9 cellular contexts compared by ENCODE assay signal in the genomic region with DNA sequence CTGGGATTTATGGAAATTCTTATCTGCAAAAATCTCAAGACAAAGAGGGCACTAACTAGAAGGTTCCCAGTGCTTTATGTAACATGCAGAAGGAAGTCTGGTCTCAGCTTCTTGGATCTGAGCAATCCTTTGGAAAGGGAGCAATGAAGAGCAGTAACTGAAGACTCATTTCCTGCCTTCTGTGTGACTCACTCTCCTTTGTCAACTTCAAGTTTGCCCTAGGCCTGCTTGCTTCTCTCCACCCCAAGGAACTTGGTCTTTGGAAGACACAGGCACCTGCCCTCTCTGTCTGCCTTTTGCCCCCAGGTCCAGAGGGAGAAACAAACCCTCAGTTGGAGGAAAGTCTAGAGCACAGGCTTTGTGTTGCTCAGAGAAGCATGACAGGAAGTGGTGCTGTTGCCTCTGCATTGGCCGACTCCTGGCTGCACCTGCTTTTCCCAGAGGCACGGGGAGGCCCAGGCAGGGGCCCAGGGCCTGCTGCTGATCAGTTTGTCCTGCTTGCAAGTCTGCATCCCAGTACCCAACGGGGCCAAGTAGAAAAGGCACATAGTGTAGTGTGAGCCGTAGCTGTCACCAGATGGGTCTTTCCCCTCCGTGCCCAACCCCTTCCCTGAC.
DNase-seq lines count a peak whose midpoint lies in the region; ATAC-seq and TF ChIP-seq lines count a peak whose summit lies in the region.
"Had no signal": no experiment of that assay in that cellular context is flagged by ENCODE, and none has a peak within 500 bp of the region (broad histone marks: within the 10 kb centered on the region; RNA-seq: fewer than 3 reads in every experiment).

No MANE protein-coding gene starts in this region.

- H3K36me3 ChIP-seq in heart left ventricle: peaks cover 0 to 20% (median 2%) of the 10 kb centered on the region in 9 donors
- no peaks in the 10 kb centered on the region for H3K36me3 ChIP-seq in RWPE2 (ENCODE audit: low read depth)
- no peaks in the 10 kb centered on the region for H3K36me3 ChIP-seq in colonic mucosa
- no peaks in the 10 kb centered on the region for H3K36me3 ChIP-seq in neural progenitor cell

- no peaks in the 10 kb centered on the region for H3K27me3 ChIP-seq in heart left ventricle
- no peaks in the 10 kb centered on the region for H3K27me3 ChIP-seq in RWPE2 (ENCODE audit: insufficient read depth, poor library complexity, severe bottlenecking)
- H3K27me3 ChIP-seq in colonic mucosa: no peaks in the 10 kb centered on the region
- H3K27me3 ChIP-seq in neural progenitor cell: no peaks in the 10 kb centered on the region
- H3K27me3 ChIP-seq: body of pancreas had no signal

- H3K9ac ChIP-seq in colonic mucosa (ENCODE audit: low read depth in 2 of 2, low read length in 2 of 2): peak overlapping the region in 1 of 2 donors; percentile 3
- no peak overlapping the region for H3K9ac ChIP-seq in neural progenitor cell

- H2AFZ ChIP-seq in neural progenitor cell (replicated peaks): no peak overlapping the region

- H3K4me3 Mint-ChIP-seq in naive thymus-derived CD8-positive, alpha-beta T cell: peak overlapping the region in 9 of 10 donors; percentile 8 to 77 (median 46)
- no peak overlapping the region for H3K4me3 Mint-ChIP-seq in neural progenitor cell

- no peak for TF ChIP-seq POLR2A in heart left ventricle (IDR thresholded peaks at IDR 0.05)

- H3K4me1 ChIP-seq in heart left ventricle (peaks cover 17 to 81% (median 62%) of the 10 kb centered on the region in 12 donors), RWPE2 (ENCODE audit: insufficient read depth, poor library complexity, severe bottlenecking) (peaks cover 42% of the 10 kb centered on the region), colonic mucosa (peaks cover 47% of the 10 kb centered on the region), neural progenitor cell (peaks cover 15% of the 10 kb centered on the region)

- no peaks in the 10 kb centered on the region for H3K27me3 Mint-ChIP-seq in naive thymus-derived CD8-positive, alpha-beta T cell
- peaks cover 4% of the 10 kb centered on the region for H3K27me3 Mint-ChIP-seq in neural progenitor cell (ENCODE audit: insufficient read depth, low read depth)

- peaks cover 45 to 75% (median 67%) of the 10 kb centered on the region in 4 donors for H3K4me1 Mint-ChIP-seq in naive thymus-derived CD8-positive, alpha-beta T cell
- H3K4me1 Mint-ChIP-seq in neural progenitor cell: peaks cover 19% of the 10 kb centered on the region

- intact Hi-C loops in heart left ventricle (cut with DNase I): no loop called here
- intact Hi-C loops in cardiac septum (cut with DNase I): no loop called here
- intact Hi-C loops in colonic mucosa (cut with DNase I): no loop called here

- H3K27ac ChIP-seq in heart left ventricle: peak overlapping the region; percentile 4 to 86 (median 55)
- peak overlapping the region; percentile 54 for H3K27ac ChIP-seq in RWPE2 (ENCODE audit: poor library complexity, severe bottlenecking)
- H3K27ac ChIP-seq in colonic mucosa: peak overlapping the region; percentile 87
- no peak overlapping the region for H3K27ac ChIP-seq in substantia nigra (ENCODE audit: low read depth, low read length, poor library complexity, severe bottlenecking)
- no peak overlapping the region for H3K27ac ChIP-seq in neural progenitor cell

- no peak for TF ChIP-seq CTCF in heart left ventricle (IDR thresholded peaks at IDR 0.05)
- TF ChIP-seq CTCF in RWPE2 (IDR thresholded peaks at IDR 0.05; ENCODE audit: poor library complexity, severe bottlenecking): no peak
- TF ChIP-seq CTCF in colonic mucosa (IDR thresholded peaks at IDR 0.05): no peak
- no peak for TF ChIP-seq CTCF in neural progenitor cell (IDR thresholded peaks at IDR 0.05)

- H3K4me3 ChIP-seq in heart left ventricle (no peak overlapping the region), RWPE2 (ENCODE audit: severe bottlenecking) (no peak overlapping the region), colonic mucosa (no peak overlapping the region), neural progenitor cell (no peak overlapping the region)
- H3K4me3 ChIP-seq: body of pancreas had no signal

- H3K36me3 Mint-ChIP-seq in naive thymus-derived CD8-positive, alpha-beta T cell: peaks cover 5 to 10% (median 7%) of the 10 kb centered on the region in 3 donors
- H3K36me3 Mint-ChIP-seq in neural progenitor cell: peaks cover under 1% of the 10 kb centered on the region

- no peak for DNase-seq in heart left ventricle
- no peak for DNase-seq in cardiac septum (ENCODE audit: low spot score)
- no peak for DNase-seq in RWPE2 (ENCODE audit: low spot score)
- peak; percentile 84 for DNase-seq in colonic mucosa
- DNase-seq in naive thymus-derived CD8-positive, alpha-beta T cell: peak in 1 of 10 donors; percentile 31
- no peak for DNase-seq in substantia nigra (lab: John Stamatoyannopoulos, UW)
- no peak for DNase-seq in neural progenitor cell (ENCODE audit: low spot score)
- DNase-seq in activated gamma-delta T cell (lab: John Stamatoyannopoulos, UW): no peak

- no peaks in the 10 kb centered on the region for H3F3A ChIP-seq in neural progenitor cell (ENCODE audit: low read depth)

- H3K9me3 ChIP-seq in heart left ventricle (no peaks in the 10 kb centered on the region), RWPE2 (ENCODE audit: severe bottlenecking) (no peaks in the 10 kb centered on the region), colonic mucosa (no peaks in the 10 kb centered on the region), neural progenitor cell (ENCODE audit: low read depth) (no peaks in the 10 kb centered on the region)
- H3K9me3 ChIP-seq: body of pancreas had no signal

- H3K79me2 ChIP-seq in neural progenitor cell (ENCODE audit: low read depth): no peaks in the 10 kb centered on the region

- H3K9me3 Mint-ChIP-seq in naive thymus-derived CD8-positive, alpha-beta T cell: no peaks in the 10 kb centered on the region
- no peaks in the 10 kb centered on the region for H3K9me3 Mint-ChIP-seq in neural progenitor cell

- no peak overlapping the region for H3K4me2 ChIP-seq in neural progenitor cell

- H3K27ac Mint-ChIP-seq in naive thymus-derived CD8-positive, alpha-beta T cell: peak overlapping the region; percentile 78 to 97 (median 92)
- H3K27ac Mint-ChIP-seq in neural progenitor cell: no peak overlapping the region

- WGBS in heart left ventricle, 4 donors: 49 to 69% (median 55%) methylated on average over 5 of the region's 5 CpGs

- no peaks in the 10 kb centered on the region for H4K20me1 ChIP-seq in neural progenitor cell (ENCODE audit: low read depth)

- POLR2A ChIA-PET in naive thymus-derived CD8-positive, alpha-beta T cell (lab: Charles Lee): interaction anchor here (1.0 to 14.4 kb wide), 5 partner anchors 8 to 137 kb away, joined by 3 to 211 read pairs (median 10); a partner anchor contains a TSS

- peak in 3 of 4 donors; percentile 46 to 63 (median 56) for ATAC-seq in heart left ventricle
- peak; percentile 80 for ATAC-seq in RWPE2 (ENCODE audit: low read depth)
- peak; percentile 34 to 51 for ATAC-seq in naive thymus-derived CD8-positive, alpha-beta T cell
- ATAC-seq: body of pancreas had no signal

Comparison
In these comparisons a context has a peak if more than half of its experiments do, and no peak if none do; other contexts are left out.
1. H3K27ac ChIP-seq: peak in heart left ventricle (12 of 12), RWPE2 (single experiment) and colonic mucosa (single experiment); none in substantia nigra (single experiment) and neural progenitor cell (single experiment).
2. Peak in every context shown above with its lines, with median percentiles within 50 percentile points of each other: ATAC-seq.